Comparison of ENCODE assay signal across 10 cellular contexts in genomic region chr17:9646556-9646905, GRCh38. TPM values are rescaled to one million over a fixed set of nuclear protein-coding genes. Genes with fewer than 3 reads are reported as not detected.
A peak's percentile ranks its signal among the peaks of the same experiment; 100 is the strongest.
DNase-seq lines count a peak whose midpoint lies in the region; ATAC-seq and TF ChIP-seq lines count a peak whose summit lies in the region.
"Had no signal": no experiment of that assay in that cellular context is flagged by ENCODE, and none has a peak within 500 bp of the region (broad histone marks: within the 10 kb centered on the region; RNA-seq: fewer than 3 reads in every experiment).

No MANE protein-coding gene starts in this region.

- no peaks in the 10 kb centered on the region for H3K9me3 ChIP-seq in Panc1 (ENCODE audit: control insufficient read depth, insufficient read depth, low read depth, low read length)

- H3K4me1 ChIP-seq in Panc1 (ENCODE audit: control insufficient read depth, insufficient read depth, low read length): peaks cover 12% of the 10 kb centered on the region; the same call in 1 of the 2 replicates

- intact Hi-C loops in Panc1 (cut with micrococcal nuclease; ENCODE audit: unreplicated experiment): loop anchor here (2.0 kb wide), 1 partner anchor 70 kb away; the partner anchor contains the start of gene CFAP52
- intact Hi-C loops in CD14-positive monocyte (cut with micrococcal nuclease): no loop called here

- no peaks in the 10 kb centered on the region for H3K36me3 Mint-ChIP-seq in neural crest cell (ENCODE audit: low read depth)
- peaks cover 0 to 3% of the 10 kb centered on the region in 2 donors for H3K36me3 Mint-ChIP-seq in CD14-positive monocyte

- POLR2A ChIA-PET in Panc1 (lab: Charles Lee): no interaction called here

- CTCF ChIA-PET in Panc1 (lab: Charles Lee): interaction anchor here (0.7 to 1.0 kb wide), 2 partner anchors 39 to 69 kb away, joined by 3 read pairs; no protein-coding TSS in a partner anchor

- H3K36me3 ChIP-seq in H7 (replicated peaks; ENCODE audit: control insufficient read depth, insufficient read depth, low read length) (no peaks in the 10 kb centered on the region), Panc1 (ENCODE audit: control insufficient read depth, insufficient read depth, low read length) (no peaks in the 10 kb centered on the region; the same call in 1 of the 2 replicates)

- H3K27ac Mint-ChIP-seq in neural crest cell (ENCODE audit: unreplicated experiment) (no peak overlapping the region), CD14-positive monocyte (peak overlapping the region in 1 of 7 donors; percentile 14)

- H3K4me1 Mint-ChIP-seq in neural crest cell (peaks cover 22% of the 10 kb centered on the region), CD14-positive monocyte (peaks cover 23% of the 10 kb centered on the region)

- in situ Hi-C loops in Panc1 (cut with HindIII; ENCODE audit: low pct_unique_long_range_greater_than_20kb, low sequenced_read_pairs): no loop called here

- TSS peak; percentile 75 for BruUV-seq in Panc1 (replicated peaks; lab: Mats Ljungman, UMichigan)

- DNase-seq in H7 (no peak), Panc1 (ENCODE audit: low read depth, low spot score) (no peak), epithelial cell of prostate (ENCODE audit: low read depth, low spot score) (no peak), neural crest cell (ENCODE audit: low read depth, low spot score) (no peak), HuH-7.5 (ENCODE audit: low spot score) (no peak), CD14-positive monocyte (ENCODE audit: low spot score) (no peak)
- DNase-seq in stimulated activated CD4-positive, alpha-beta T cell treated with anti-CD3 and anti-CD28 coated beads, Interleukin-2, amount 100 ng/mL, for 24 hours: no peak
- DNase-seq: cerebellar nuclear complex had no signal

- H3K4me3 Mint-ChIP-seq in neural crest cell (peak overlapping the region; percentile 91), CD14-positive monocyte (peak overlapping the region in 1 of 2 donors; percentile 87)

- H3K27me3 ChIP-seq in H7 (ENCODE audit: control insufficient read depth, insufficient read depth, low read length): peaks cover 8% of the 10 kb centered on the region
- H3K27me3 ChIP-seq in Panc1 (ENCODE audit: control insufficient read depth, insufficient read depth, low read length): no peaks in the 10 kb centered on the region

- ATAC-seq in Panc1 (no peak), HG03175 (IDR thresholded peaks at IDR 0.05; ENCODE audit: unreplicated experiment) (no peak)

- H3K9me3 Mint-ChIP-seq in neural crest cell: no peaks in the 10 kb centered on the region
- peaks cover 0 to 6% (median 2%) of the 10 kb centered on the region in 7 donors for H3K9me3 Mint-ChIP-seq in CD14-positive monocyte

- TF ChIP-seq CTCF in Panc1 (IDR thresholded peaks at IDR 0.05) (no peak), neural crest cell (conservative IDR thresholded peaks at IDR 0.05) (no peak), CD14-positive monocyte (IDR thresholded peaks at IDR 0.05) (no peak)

- H3K27me3 Mint-ChIP-seq in neural crest cell (ENCODE audit: low read depth): peaks cover 65% of the 10 kb centered on the region
- peaks cover 18 to 24% (median 21%) of the 10 kb centered on the region in 3 donors for H3K27me3 Mint-ChIP-seq in CD14-positive monocyte (ENCODE audit: low read depth in 3 of 3)

- H3K27ac ChIP-seq in Panc1 (ENCODE audit: low read length) (peak overlapping the region; percentile 88), epithelial cell of prostate (peak overlapping the region; percentile 95)
- H3K27ac ChIP-seq: KMS-11 had no signal

- H3K4me3 ChIP-seq in H7 (ENCODE audit: insufficient read depth, low read depth, low read length) (peak overlapping the region; percentile 75), Panc1 (ENCODE audit: low read depth in 2 of 2, low read length in 2 of 2) (peak overlapping the region; percentile 60 to 69)

RNA-seq across cellular contexts. Expression of gene USP43, which starts 1.2 kb away (rescaled TPM):
- 4.5 and 5.0 TPM in 2 replicates for total RNA-seq in H7 (2014; rRNA removed; shearing (Covaris generic))
- total RNA-seq in Panc1 (2021; ENCODE audit: unreplicated experiment) (7.3 TPM), neural crest cell (2.0 and 2.7 TPM in 2 replicates)
- polyA plus RNA-seq in Panc1 (2012; ENCODE audit: insufficient read length): 5.1 TPM
- polyA plus RNA-seq in CD14-positive monocyte: under 1 TPM in 1 of 2 donors, not detected in 1; 0.05 TPM
